13 cellular contexts compared by ENCODE assay signal in genomic region chr10:13633689-13634088, GRCh38. TPM values are rescaled to one million over a fixed set of nuclear protein-coding genes. Genes with fewer than 3 reads are reported as not detected.
A peak's percentile ranks its signal among the peaks of the same experiment; 100 is the strongest.
DNase-seq lines count a peak whose midpoint lies in the region; ATAC-seq, FAIRE-seq and TF ChIP-seq lines count a peak whose summit lies in the region.
"Had no signal": no experiment of that assay in that cellular context is flagged by ENCODE, and none has a peak within 500 bp of the region (broad histone marks: within the 10 kb centered on the region; RNA-seq: fewer than 3 reads in every experiment).

No MANE protein-coding gene starts in this region.

- peak; percentile 22 to 68 (median 47) for TF ChIP-seq EP300 in sigmoid colon (IDR thresholded peaks at IDR 0.05)

- no peak for TF ChIP-seq POLR2A in sigmoid colon (IDR thresholded peaks at IDR 0.05)

- H3K4me3 Mint-ChIP-seq in astrocyte (ENCODE audit: unreplicated experiment): no peak overlapping the region

- peaks cover 2% of the 10 kb centered on the region for H3K36me3 ChIP-seq in astrocyte (ENCODE audit: insufficient read depth, low read length)
- peaks cover 0 to 19% (median 2%) of the 10 kb centered on the region in 4 donors for H3K36me3 ChIP-seq in sigmoid colon

- no peaks in the 10 kb centered on the region for H3K9me3 ChIP-seq in astrocyte (ENCODE audit: insufficient read depth, low read depth, low read length)
- H3K9me3 ChIP-seq in sigmoid colon: no peaks in the 10 kb centered on the region
- H3K9me3 ChIP-seq: lower lobe of right lung had no signal

- DNase-seq in GM04503 (ENCODE audit: low read depth) (peak; percentile 69), astrocyte (ENCODE audit: low read depth) (peak; percentile 14), left ventricle myocardium superior (peak; percentile 86), sigmoid colon (peak; percentile 92), foreskin melanocyte (no peak), LoVo (ENCODE audit: low spot score) (no peak)
- DNase-seq in stimulated activated CD8-positive, alpha-beta memory T cell treated with anti-CD3 and anti-CD28 coated beads, Interleukin-4, amount 100 ng/mL, for 48 hours: no peak
- DNase-seq: effector CD8-positive, alpha-beta T cell; GOT3; lower lobe of right lung had no signal

- no peak for FAIRE-seq in astrocyte (lab: Jason Lieb, UNC)
- FAIRE-seq: GM18507, urothelium cell line had no signal

- H3K27ac ChIP-seq in astrocyte (ENCODE audit: low read depth, low read length) (no peak overlapping the region), sigmoid colon (peak overlapping the region; percentile 75 to 86 (median 78))

- H3K36me3 Mint-ChIP-seq in astrocyte (ENCODE audit: low read depth, unreplicated experiment): peaks cover 12% of the 10 kb centered on the region

- ATAC-seq in left ventricle myocardium superior: peak; percentile 90
- no peak for ATAC-seq in GM21529 (IDR thresholded peaks at IDR 0.05; ENCODE audit: unreplicated experiment)

- H3K4me3 ChIP-seq in astrocyte (ENCODE audit: insufficient read depth, low read depth, low read length): no peak overlapping the region
- no peak overlapping the region for H3K4me3 ChIP-seq in sigmoid colon
- H3K4me3 ChIP-seq: lower lobe of right lung had no signal

- no peaks in the 10 kb centered on the region for H3K79me2 ChIP-seq in astrocyte (ENCODE audit: insufficient read depth, low read length)

- peaks cover 9% of the 10 kb centered on the region for H3K4me1 Mint-ChIP-seq in astrocyte (ENCODE audit: low read depth, unreplicated experiment)

- H2AFZ ChIP-seq in astrocyte (ENCODE audit: low read depth, low read length): no peak overlapping the region

- no peak overlapping the region for H3K4me2 ChIP-seq in astrocyte (ENCODE audit: low read length)

- peaks cover 13% of the 10 kb centered on the region for H3K4me1 ChIP-seq in astrocyte (ENCODE audit: insufficient read depth, low read length)
- peaks cover 0 to 33% (median 27%) of the 10 kb centered on the region in 4 donors for H3K4me1 ChIP-seq in sigmoid colon
- H3K4me1 ChIP-seq: lower lobe of right lung had no signal

- TF ChIP-seq CTCF in astrocyte (IDR thresholded peaks at IDR 0.05; ENCODE audit: insufficient read depth, low read depth, low read length): no peak
- TF ChIP-seq CTCF in sigmoid colon (IDR thresholded peaks at IDR 0.05): no peak

- intact Hi-C loops in left ventricle myocardium superior (cut with micrococcal nuclease) (no loop called here), sigmoid colon (cut with DNase I) (no loop called here)

- H3K27me3 ChIP-seq in astrocyte (ENCODE audit: insufficient read depth, low read length) (no peaks in the 10 kb centered on the region), sigmoid colon (no peaks in the 10 kb centered on the region)

- H4K20me1 ChIP-seq in astrocyte (ENCODE audit: insufficient read depth, low read length): peaks cover 4% of the 10 kb centered on the region

- H3K27me3 Mint-ChIP-seq in astrocyte (ENCODE audit: low read depth, unreplicated experiment): no peaks in the 10 kb centered on the region

- WGBS in sigmoid colon, 2 donors: 82 to 87% methylated on average over 7 of the region's 7 CpGs

- H3K27ac Mint-ChIP-seq in astrocyte (ENCODE audit: unreplicated experiment): no peak overlapping the region

- no peak overlapping the region for H3K9ac ChIP-seq in astrocyte (ENCODE audit: low read length)

- H3K9me3 Mint-ChIP-seq in astrocyte (ENCODE audit: unreplicated experiment): peaks cover 1% of the 10 kb centered on the region

RNA-seq across cellular contexts. Expression of gene PRPF18, which starts 46.9 kb away (rescaled TPM):
- total RNA-seq in astrocyte: 18.8 and 21.0 TPM in 2 replicates
- 17.0 TPM for total RNA-seq in left ventricle myocardium superior
- total RNA-seq in sigmoid colon: 10 to 100 TPM; 25.8 to 39.3 (median 29.0) TPM
- 10 to 100 TPM; 21.2 to 29.6 (median 23.4) TPM for polyA plus RNA-seq in sigmoid colon

Comparison
In these comparisons a context has a peak if more than half of its experiments do, and no peak if none do; other contexts are left out.
1. DNase-seq: peak in GM04503 (single experiment), astrocyte (single experiment), left ventricle myocardium superior (single experiment) and sigmoid colon (single experiment); none in foreskin melanocyte (single experiment), LoVo (single experiment) and stimulated activated CD8-positive, alpha-beta memory T cell treated with anti-CD3 and anti-CD28 coated beads, Interleukin-4, amount 100 ng/mL, for 48 hours (single experiment).